Comparison of ENCODE assay signal across 14 cellular contexts in the genomic region with DNA sequence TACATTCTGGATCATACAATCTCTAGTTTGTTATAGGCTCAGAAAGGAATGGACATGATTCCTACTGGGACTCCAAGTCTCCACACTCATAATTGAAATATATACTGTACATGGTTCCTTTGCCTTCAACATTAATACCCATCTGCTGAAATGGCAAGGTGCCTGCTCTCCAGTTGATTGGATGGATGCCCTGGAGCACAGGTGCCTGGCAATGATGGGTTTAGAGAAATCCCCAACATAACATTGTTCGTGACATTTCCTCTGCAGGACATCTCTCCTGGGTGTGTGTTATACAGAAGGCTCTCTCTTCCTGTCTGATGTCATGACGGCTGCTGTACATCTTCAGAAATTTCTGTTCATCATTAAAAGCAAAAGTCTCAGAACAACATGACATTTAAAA.
A peak's percentile ranks its signal among the peaks of the same experiment; 100 is the strongest.
DNase-seq lines count a peak whose midpoint lies in the region; ATAC-seq and TF ChIP-seq lines count a peak whose summit lies in the region.
"Had no signal": no experiment of that assay in that cellular context is flagged by ENCODE, and none has a peak within 500 bp of the region (broad histone marks: within the 10 kb centered on the region; RNA-seq: fewer than 3 reads in every experiment).

No MANE protein-coding gene starts in this region.

- TF ChIP-seq POLR2A in body of pancreas (IDR thresholded peaks at IDR 0.05): no peak

- H3K9me3 ChIP-seq in body of pancreas: no peaks in the 10 kb centered on the region
- H3K9me3 ChIP-seq: A549, BE2C had no signal

- TF ChIP-seq CTCF in fibroblast of villous mesenchyme (IDR thresholded peaks at IDR 0.05; ENCODE audit: insufficient read depth, low read depth, low read length): no peak
- no peak for TF ChIP-seq CTCF in body of pancreas (IDR thresholded peaks at IDR 0.05)

- no peak for ATAC-seq in body of pancreas
- ATAC-seq: A549, GM12878 had no signal

- WGBS in body of pancreas, 2 donors: 46 to 49% methylated on average over 2 of the region's 2 CpGs

- H3K36me3 ChIP-seq in body of pancreas (replicated peaks in 1 of 2; ENCODE audit: insufficient read depth in 1 of 2, low read depth in 2 of 2): no peaks in the 10 kb centered on the region
- H3K36me3 ChIP-seq: BE2C had no signal

- H3K4me1 ChIP-seq in body of pancreas: no peaks in the 10 kb centered on the region
- H3K4me1 ChIP-seq: A549, BE2C had no signal

- H3K4me3 ChIP-seq in fibroblast of villous mesenchyme (ENCODE audit: low read depth, low read length): no peak overlapping the region
- H3K4me3 ChIP-seq in body of pancreas: no peak overlapping the region
- H3K4me3 ChIP-seq: A549, GM12878, GM23248 had no signal

- no peaks in the 10 kb centered on the region for H3K27me3 ChIP-seq in body of pancreas
- H3K27me3 ChIP-seq: BE2C had no signal

- DNase-seq in DMS 273 treated with DMSO at 0.1 percent for 48 hours (lab: John Stamatoyannopoulos, UW) (peak; percentile 31), NCI-H1694 (lab: John Stamatoyannopoulos, UW) (peak; percentile 55), NCI-H446 treated with DMSO at 0.1 percent for 48 hours (lab: John Stamatoyannopoulos, UW) (peak; percentile 47), fibroblast of villous mesenchyme (ENCODE audit: low read depth) (peak; percentile 11), body of pancreas (no peak), HCEC 1CT (no peak), D341Med (ENCODE audit: low spot score) (no peak)
- DNase-seq: BE2C; CD4-positive, alpha-beta memory T cell had no signal

- intact Hi-C loops in body of pancreas (cut with DNase I): no loop called here

- no peak overlapping the region for H3K27ac ChIP-seq in body of pancreas
- H3K27ac ChIP-seq: A549, C4-2B, GM23248, HL-60 had no signal

Comparison
In these comparisons a context has a peak if more than half of its experiments do, and no peak if none do; other contexts are left out.
1. DNase-seq: peak in DMS 273 treated with DMSO at 0.1 percent for 48 hours (single experiment), NCI-H1694 (single experiment), NCI-H446 treated with DMSO at 0.1 percent for 48 hours (single experiment) and fibroblast of villous mesenchyme (single experiment); none in body of pancreas (0 of 4), HCEC 1CT (single experiment) and D341Med (single experiment).